8 cellular contexts compared by ENCODE assay signal in genomic region chr10:99658622-99659030, GRCh38. TPM values are rescaled to one million over a fixed set of nuclear protein-coding genes. Genes with fewer than 3 reads are reported as not detected.
DNase-seq lines count a peak whose midpoint lies in the region; ATAC-seq and TF ChIP-seq lines count a peak whose summit lies in the region.

No MANE protein-coding gene starts in this region.

- no peak for TF ChIP-seq POLR2A in GM18505 (IDR thresholded peaks at IDR 0.05; ENCODE audit: borderline replicate concordance, extremely low read depth, insufficient read depth, insufficient read length)

- H3K4me2 ChIP-seq in OCI-LY7 (ENCODE audit: low read length): peak overlapping the region; percentile 65

- no peaks in the 10 kb centered on the region for H3K79me2 ChIP-seq in OCI-LY7 (ENCODE audit: insufficient read depth, low read depth, low read length)

- 3 to 4% methylated on average over 24 of the region's 24 CpGs for WGBS in heart right ventricle, 2 donors

- H3K27me3 ChIP-seq in heart right ventricle (no peaks in the 10 kb centered on the region), rectal smooth muscle tissue (ENCODE audit: control insufficient read depth, insufficient read depth, low read length) (no peaks in the 10 kb centered on the region)

- H3K36me3 ChIP-seq in OCI-LY7 (ENCODE audit: insufficient read depth, low read length): no peaks in the 10 kb centered on the region
- peaks cover 0 to 15% (median 0%) of the 10 kb centered on the region in 9 donors for H3K36me3 ChIP-seq in heart right ventricle
- peaks cover 6% of the 10 kb centered on the region for H3K36me3 ChIP-seq in rectal smooth muscle tissue (ENCODE audit: control insufficient read depth, insufficient read depth, low read length)

- TF ChIP-seq CTCF in OCI-LY7 (conservative IDR thresholded peaks at IDR 0.05; ENCODE audit: low read length) (no peak), heart right ventricle (IDR thresholded peaks at IDR 0.05) (no peak), GM10248 (IDR thresholded peaks at IDR 0.05; ENCODE audit: control extremely low read depth, extremely low read depth, low read depth, missing control alignments) (no peak)

- CTCF ChIA-PET in OCI-LY7 (lab: Charles Lee; ENCODE audit: unreplicated experiment) (interaction anchor here (0.6 to 1.1 kb wide), 2 partner anchors 15 to 36 kb away, joined by 3 to 9 read pairs; no protein-coding TSS in a partner anchor), GM10248 (lab: Yijun Ruan, JAX) (interaction anchor here (1.0 to 2.9 kb wide), 9 partner anchors 10 to 74 kb away, joined by 3 to 8 read pairs (median 5); partner anchors contain the start of genes COX15 and CUTC)

- no peaks in the 10 kb centered on the region for H3K4me1 ChIP-seq in OCI-LY7 (ENCODE audit: insufficient read depth, low read length, poor library complexity, severe bottlenecking)
- H3K4me1 ChIP-seq in heart right ventricle: peaks cover 5 to 53% (median 23%) of the 10 kb centered on the region in 9 donors
- peaks cover 2% of the 10 kb centered on the region for H3K4me1 ChIP-seq in rectal smooth muscle tissue (ENCODE audit: control insufficient read depth, insufficient read depth, low read length)

- H3K4me3 ChIP-seq in OCI-LY7 (ENCODE audit: low read depth, low read length, poor library complexity, severe bottlenecking) (peak overlapping the region; percentile 76), heart right ventricle (peak overlapping the region; percentile 63 to 98 (median 74)), rectal smooth muscle tissue (ENCODE audit: low read length) (peak overlapping the region; percentile 92)

- intact Hi-C loops in OCI-LY7 (cut with micrococcal nuclease; ENCODE audit: unreplicated experiment): loop anchor here (2.0 kb wide), 2 partner anchors 38 to 74 kb away; partner anchors contain the start of genes COX15, CUTC and SLC25A28
- intact Hi-C loops in heart right ventricle (cut with DNase I): loop anchor here in 5 of 10 donors (1.0 to 5.0 kb wide), 3 partner anchors 36 to 38 kb away; partner anchors contain the start of gene SLC25A28 (in 4 of the 5)

- POLR2A ChIA-PET in OCI-LY7 (lab: Charles Lee): interaction anchor here (0.6 to 2.3 kb wide), 4 partner anchors 18 to 258 kb away, joined by 3 to 13 read pairs (median 4); no protein-coding TSS in a partner anchor
- POLR2A ChIA-PET in GM10248 (lab: Yijun Ruan, JAX): interaction anchor here (0.9 to 1.4 kb wide), 3 partner anchors 37 to 40 kb away, joined by 4 read pairs; partner anchors contain the start of gene SLC25A28

- H4K20me1 ChIP-seq in OCI-LY7 (ENCODE audit: insufficient read depth, low read length): no peaks in the 10 kb centered on the region

- H3K9me3 ChIP-seq in OCI-LY7 (ENCODE audit: low read length): no peaks in the 10 kb centered on the region
- no peaks in the 10 kb centered on the region for H3K9me3 ChIP-seq in heart right ventricle

- ATAC-seq in GM18499 (IDR thresholded peaks at IDR 0.05; ENCODE audit: insufficient read depth, unreplicated experiment): peak; percentile 1
- ATAC-seq in heart right ventricle: peak in 4 of 8 donors; percentile 7 to 45 (median 23)
- no peak for ATAC-seq in GM18505 (IDR thresholded peaks at IDR 0.05; ENCODE audit: unreplicated experiment)

- H3K27ac ChIP-seq in OCI-LY7 (ENCODE audit: low read depth, low read length, poor library complexity, severe bottlenecking) (no peak overlapping the region), heart right ventricle (peak overlapping the region in 3 of 10 donors; percentile 25 to 80 (median 39)), rectal smooth muscle tissue (ENCODE audit: low read depth, low read length) (no peak overlapping the region)

- DNase-seq in OCI-LY7 (ENCODE audit: low spot score) (no peak), heart right ventricle (peak; percentile 25 to 55), GM10248 (ENCODE audit: extremely low spot score) (no peak), NCI-H446 treated with DMSO at 0.1 percent for 48 hours (lab: John Stamatoyannopoulos, UW) (no peak)
- peak; percentile 20 for DNase-seq in activated gamma-delta T cell treated with anti-CD3 and anti-CD28 coated beads, Interleukin-2, amount 50 U/mL, for 16 hours (ENCODE audit: low read depth)

- BruUV-seq in OCI-LY7 (replicated peaks; lab: Mats Ljungman, UMichigan): no TSS peak

- H2AFZ ChIP-seq in OCI-LY7 (ENCODE audit: low read length): peak overlapping the region; percentile 62; the same call in 1 of the 2 replicates

- H3K9me2 ChIP-seq in OCI-LY7 (ENCODE audit: insufficient read depth, low read length): no peaks in the 10 kb centered on the region

- peak overlapping the region; percentile 39 for H3K9ac ChIP-seq in rectal smooth muscle tissue (ENCODE audit: low read length)

RNA-seq across cellular contexts. Expression of gene ENTPD7, which starts 0.7 kb away (rescaled TPM):
- total RNA-seq in OCI-LY7 (2014; rRNA removed; shearing (Covaris generic)): 2.8 and 3.3 TPM in 2 replicates
- total RNA-seq in OCI-LY7 (2022): 5.6 and 7.6 TPM in 2 replicates
- 1 to 10 TPM; 1.7 to 3.8 (median 2.5) TPM for total RNA-seq in heart right ventricle
- polyA plus RNA-seq in heart right ventricle: 1 to 10 TPM in 1 of 2 donors, under 1 TPM in 1; 0.22 to 1.2 TPM

RNA-seq across cellular contexts. Expression of gene SLC25A28, which starts 38.4 kb away (rescaled TPM):
- total RNA-seq in OCI-LY7 (2014; rRNA removed; shearing (Covaris generic)): 31.6 and 35.6 TPM in 2 replicates
- 36.3 and 38.3 TPM in 2 replicates for total RNA-seq in OCI-LY7 (2022)
- 10 to 100 TPM; 21.2 to 55.9 (median 29.8) TPM for total RNA-seq in heart right ventricle
- 100 to 1,000 TPM in 1 of 2 donors, 10 to 100 TPM in 1; 37.1 to 116 TPM for polyA plus RNA-seq in heart right ventricle

Comparison
In these comparisons a context has a peak if more than half of its experiments do, and no peak if none do; other contexts are left out.
1. DNase-seq: peak in activated gamma-delta T cell treated with anti-CD3 and anti-CD28 coated beads, Interleukin-2, amount 50 U/mL, for 16 hours (single experiment) and heart right ventricle (2 of 2); none in OCI-LY7 (single experiment), GM10248 (single experiment) and NCI-H446 treated with DMSO at 0.1 percent for 48 hours (single experiment).
2. Peak in every context shown above with its lines, with median percentiles within 50 percentile points of each other: H3K4me3 ChIP-seq.